In the genomic region with DNA sequence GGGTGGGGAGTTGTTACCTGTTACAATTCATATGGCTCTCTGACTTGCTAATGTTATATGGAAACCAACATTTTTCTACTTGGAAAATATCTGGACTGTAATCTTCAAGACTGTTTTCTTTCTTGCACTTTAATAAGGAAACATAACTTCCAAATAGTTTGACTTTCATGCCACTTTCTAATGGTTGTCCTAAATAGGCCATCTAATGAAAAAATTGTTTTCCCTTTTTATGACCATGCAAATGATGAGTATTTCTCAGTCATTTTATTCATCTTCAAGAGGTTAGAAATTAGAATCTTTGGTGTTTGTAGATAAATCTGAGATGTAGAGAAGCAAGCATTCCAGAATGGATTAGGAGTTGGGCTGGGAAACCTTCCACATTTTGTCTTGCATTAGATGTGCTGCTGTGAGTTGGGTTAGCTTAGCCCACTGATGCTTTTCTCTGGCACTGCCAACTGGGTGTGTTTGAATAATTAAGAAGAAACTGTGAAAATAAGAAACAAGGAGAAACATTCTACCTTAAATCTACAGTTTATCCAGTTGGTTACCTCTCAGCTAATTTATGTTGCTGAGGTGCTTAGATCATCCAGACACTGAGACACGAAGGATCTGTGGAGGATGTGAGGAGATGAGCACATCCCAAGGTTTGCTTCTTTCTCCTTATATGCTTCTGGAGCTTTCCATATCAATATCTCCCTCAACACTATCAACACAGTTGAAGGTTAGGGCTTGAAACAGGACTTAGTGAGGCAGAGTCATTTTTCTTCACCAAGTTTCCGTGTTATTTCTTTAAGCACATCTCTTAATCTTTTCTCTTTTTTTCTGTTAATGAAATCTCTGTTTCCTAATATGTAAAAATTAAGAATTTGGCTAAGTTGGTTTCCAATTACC, we compare ENCODE assay signal across 1 cellular context.
TF ChIP-seq lines count a peak whose summit lies in the region.

No MANE protein-coding gene starts in this region.

TF ChIP-seq in WTC11, 78 proteins besides CTCF, POLR2A, EP300 and RAD21 (continued from another document):
- TF ChIP-seq ZNF317 (CRISPR knock-in tag; IDR thresholded peaks at IDR 0.05; ENCODE audit: borderline replicate concordance, low read depth) = no peak
